15 cellular contexts compared by ENCODE assay signal in genomic region chr12:27343255-27344000, GRCh38. TPM values are rescaled to one million over a fixed set of nuclear protein-coding genes. Genes with fewer than 3 reads are reported as not detected.
DNase-seq lines count a peak whose midpoint lies in the region; TF ChIP-seq lines count a peak whose summit lies in the region.
"Had no signal": no experiment of that assay in that cellular context is flagged by ENCODE, and none has a peak within 500 bp of the region (broad histone marks: within the 10 kb centered on the region; RNA-seq: fewer than 3 reads in every experiment).

No MANE protein-coding gene starts in this region.

- TF ChIP-seq POLR2A in esophagus squamous epithelium (IDR thresholded peaks at IDR 0.05) = no peak

- peak overlapping the region; percentile 29 for H2AFZ ChIP-seq in GM23248

- 22 to 32% methylated on average over 5 of the region's 5 CpGs for WGBS in GM23248 (ENCODE audit: low coverage in 1 of 2, low lambda C conversion rate in 2 of 2, missing lambda C conversion rate in 2 of 2), 2 experiments
- 37 to 46% methylated on average over 5 of the region's 5 CpGs for WGBS in esophagus squamous epithelium, 2 donors

- intact Hi-C loops in esophagus squamous epithelium (cut with DNase I) = no loop called here

- peak; percentile 94 for DNase-seq in GM23248
- peak; percentile 9 to 20 for DNase-seq in SJCRH30
- DNase-seq in esophagus squamous epithelium (lab: John Stamatoyannopoulos, UW) = no peak
- peak; percentile 66 for DNase-seq in retinal pigment epithelial cell (ENCODE audit: low read depth)
- no peak for DNase-seq in DMS 273 (lab: John Stamatoyannopoulos, UW; ENCODE audit: unreplicated experiment)
- no peak for DNase-seq in nucleus accumbens (lab: John Stamatoyannopoulos, UW)
- no peak for DNase-seq in DMS153 (lab: John Stamatoyannopoulos, UW)
- DNase-seq in right atrium auricular region (ENCODE audit: low spot score) = no peak
- DNase-seq: activated T-cell treated with anti-CD3 and anti-CD28 coated beads, Interleukin-2, amount 50 U/mL, for 72 hours; H9; MV-4-11; naive thymus-derived CD8-positive, alpha-beta T cell; stimulated activated CD4-positive, alpha-beta T cell treated with anti-CD3 and anti-CD28 coated beads, Interleukin-15, amount 100 ng/mL, for 24 hours; stimulated activated naive CD4-positive, alpha-beta T cell had no signal

- H3K9me3 ChIP-seq in GM23248 (ENCODE audit: low read depth) (no peaks in the 10 kb centered on the region), SJCRH30 (replicated peaks) (no peaks in the 10 kb centered on the region; the same call in none of the 2 replicates), esophagus squamous epithelium (no peaks in the 10 kb centered on the region), right atrium auricular region (no peaks in the 10 kb centered on the region)

- H3F3A ChIP-seq in GM23248 (ENCODE audit: insufficient read depth) = peaks cover 46% of the 10 kb centered on the region

- H3K27ac ChIP-seq in GM23248 = peak overlapping the region; percentile 95
- peak overlapping the region; percentile 18; the same call in 1 of the 2 replicates for H3K27ac ChIP-seq in SJCRH30
- H3K27ac ChIP-seq in esophagus squamous epithelium = peak overlapping the region; percentile 65 to 83 (median 76)
- no peak overlapping the region for H3K27ac ChIP-seq in right atrium auricular region
- H3K27ac ChIP-seq: coronary artery had no signal

- in situ Hi-C loops in GM23248 (cut with MboI) = no loop called here

- no peaks in the 10 kb centered on the region for H3K9me2 ChIP-seq in GM23248 (ENCODE audit: insufficient read depth)

- TF ChIP-seq CTCF in esophagus squamous epithelium (IDR thresholded peaks at IDR 0.05) (no peak), retinal pigment epithelial cell (conservative IDR thresholded peaks at IDR 0.05; ENCODE audit: low read depth, low read length) (no peak), right atrium auricular region (IDR thresholded peaks at IDR 0.05) (no peak)

- H3K4me3 ChIP-seq in GM23248 (peak overlapping the region; percentile 35), SJCRH30 (no peak overlapping the region), esophagus squamous epithelium (no peak overlapping the region), retinal pigment epithelial cell (ENCODE audit: low read length) (no peak overlapping the region), right atrium auricular region (no peak overlapping the region)
- H3K4me3 ChIP-seq: coronary artery had no signal

- H3K9ac ChIP-seq in GM23248 = peak overlapping the region; percentile 67

- H3K27me3 ChIP-seq in GM23248 (replicated peaks; ENCODE audit: insufficient read depth) = no peaks in the 10 kb centered on the region
- H3K27me3 ChIP-seq in SJCRH30 = no peaks in the 10 kb centered on the region
- H3K27me3 ChIP-seq in esophagus squamous epithelium = no peaks in the 10 kb centered on the region
- no peaks in the 10 kb centered on the region for H3K27me3 ChIP-seq in right atrium auricular region

- peaks cover 82% of the 10 kb centered on the region for H3K79me2 ChIP-seq in GM23248 (ENCODE audit: insufficient read depth)

- H3K4me1 ChIP-seq in GM23248 (ENCODE audit: insufficient read depth) (peaks cover 47% of the 10 kb centered on the region), SJCRH30 (peaks cover 10% of the 10 kb centered on the region), esophagus squamous epithelium (peaks cover 4 to 75% (median 19%) of the 10 kb centered on the region in 3 donors), right atrium auricular region (no peaks in the 10 kb centered on the region)

- peak overlapping the region; percentile 71 for H3K4me2 ChIP-seq in GM23248 (ENCODE audit: unreplicated experiment)

- H3K36me3 ChIP-seq in GM23248 (ENCODE audit: low read depth) = no peaks in the 10 kb centered on the region
- H3K36me3 ChIP-seq in SJCRH30 = no peaks in the 10 kb centered on the region
- no peaks in the 10 kb centered on the region for H3K36me3 ChIP-seq in esophagus squamous epithelium
- H3K36me3 ChIP-seq in right atrium auricular region = no peaks in the 10 kb centered on the region

- H4K20me1 ChIP-seq in GM23248 (ENCODE audit: insufficient read depth) = no peaks in the 10 kb centered on the region

RNA-seq across cellular contexts. Expression of gene BMAL2, which starts 10.8 kb away (rescaled TPM):
- total RNA-seq in GM23248 (2014; rRNA removed; shearing (Covaris generic)) = 27.3 and 28.7 TPM in 2 replicates
- polyA plus RNA-seq in GM23248 (2016; fragmentation: Nextera tagmentation; extraction: Ambion mirVana) = 14.8 and 14.9 TPM in 2 replicates
- 10.4 and 10.6 TPM in 2 replicates for total RNA-seq in SJCRH30 (2014; rRNA removed; shearing (Covaris generic))
- 10 to 100 TPM; 19.3 to 80.7 (median 39.1) TPM for total RNA-seq in esophagus squamous epithelium
- total RNA-seq in right atrium auricular region = 1 to 10 TPM in 1 of 2 donors, under 1 TPM in 1; 0.56 to 1.6 TPM
- total RNA-seq: naive thymus-derived CD8-positive, alpha-beta T cell had no signal
- polyA plus RNA-seq: naive thymus-derived CD8-positive, alpha-beta T cell had no signal

Comparison
In these comparisons a context has a peak if more than half of its experiments do, and no peak if none do; other contexts are left out.
1. DNase-seq: peak in GM23248 (single experiment), SJCRH30 (2 of 2) and retinal pigment epithelial cell (single experiment); none in esophagus squamous epithelium (single experiment), DMS 273 (single experiment), nucleus accumbens (0 of 56), DMS153 (single experiment) and right atrium auricular region (single experiment).
2. H3K27ac ChIP-seq: peak in GM23248 (single experiment), SJCRH30 (single experiment) and esophagus squamous epithelium (4 of 4); none in right atrium auricular region (0 of 2).